In the genomic region with DNA sequence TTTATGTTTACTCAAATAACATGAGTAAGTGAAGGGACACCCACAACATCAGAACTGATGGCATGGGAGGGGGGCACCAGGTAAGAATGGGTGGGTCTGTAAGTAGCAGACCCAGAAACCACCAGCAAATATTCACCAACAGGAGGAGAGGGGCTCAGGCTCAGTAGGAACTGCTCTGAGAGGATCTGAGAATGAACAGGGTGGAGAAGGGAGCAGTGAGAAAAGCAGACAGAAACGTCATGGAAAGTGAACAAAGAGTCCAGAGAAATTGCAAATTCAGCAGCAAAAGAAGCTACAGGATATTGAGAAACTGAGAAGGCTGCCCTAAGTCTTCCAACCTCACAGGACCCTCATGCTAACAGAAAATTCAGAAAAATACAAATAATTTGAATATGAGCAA, we compare ENCODE assay signal across 16 cellular contexts.
A peak's percentile ranks its signal among the peaks of the same experiment; 100 is the strongest.
DNase-seq lines count a peak whose midpoint lies in the region; ATAC-seq and TF ChIP-seq lines count a peak whose summit lies in the region.
"Had no signal": no experiment of that assay in that cellular context is flagged by ENCODE, and none has a peak within 500 bp of the region (broad histone marks: within the 10 kb centered on the region; RNA-seq: fewer than 3 reads in every experiment).

No MANE protein-coding gene starts in this region.

- no peak overlapping the region for H3K4me3 ChIP-seq in heart left ventricle
- H3K4me3 ChIP-seq: A549, SJSA1 had no signal

- H3K27ac ChIP-seq in heart left ventricle: no peak overlapping the region
- H3K27ac ChIP-seq: A549, C4-2B, SJSA1 had no signal

- intact Hi-C loops in heart left ventricle (cut with DNase I) (no loop called here), cardiac septum (cut with DNase I) (no loop called here), left cardiac atrium (cut with DNase I) (no loop called here), sciatic nerve (cut with DNase I) (no loop called here)

- DNase-seq in heart left ventricle (no peak), cardiac septum (ENCODE audit: low spot score) (no peak), left cardiac atrium (no peak), sciatic nerve (ENCODE audit: low spot score) (no peak), OCI-M1 (lab: John Stamatoyannopoulos, UW) (no peak), DMS153 (lab: John Stamatoyannopoulos, UW) (no peak), NOMO-1 treated with DMSO at 0.1 percent for 48 hours (lab: John Stamatoyannopoulos, UW; ENCODE audit: unreplicated experiment) (no peak)
- DNase-seq: DND-41, KBM-7, MV-4-11, NCI-H1694 treated with DMSO at 0.1 percent for 48 hours, NCI-H510A treated with DMSO at 0.1 percent for 48 hours, NCI-H774 had no signal

- no peak for TF ChIP-seq CTCF in heart left ventricle (IDR thresholded peaks at IDR 0.05)

- ATAC-seq in heart left ventricle (peak; percentile 31 to 48 (median 46)), left cardiac atrium (peak; percentile 19 to 58), sciatic nerve (peak; percentile 74)
- ATAC-seq: A549 had no signal

- H3K4me1 ChIP-seq in heart left ventricle: peaks cover 0 to 6% (median 0%) of the 10 kb centered on the region in 12 donors
- H3K4me1 ChIP-seq: A549, SJSA1 had no signal

- TF ChIP-seq POLR2A in heart left ventricle (IDR thresholded peaks at IDR 0.05): no peak

- H3K36me3 ChIP-seq in heart left ventricle: no peaks in the 10 kb centered on the region
- H3K36me3 ChIP-seq: SJSA1 had no signal

- WGBS in heart left ventricle, 4 donors: 66 to 84% (median 74%) methylated on average over 1 of the region's 1 CpG

- H3K27me3 ChIP-seq in heart left ventricle: no peaks in the 10 kb centered on the region
- H3K27me3 ChIP-seq: SJSA1 had no signal

- no peaks in the 10 kb centered on the region for H3K9me3 ChIP-seq in heart left ventricle
- H3K9me3 ChIP-seq: A549, SJSA1 had no signal
